Comparison of ENCODE assay signal across 8 cellular contexts in genomic region chr1:212608209-212608955, GRCh38. TPM values are rescaled to one million over a fixed set of nuclear protein-coding genes. Genes with fewer than 3 reads are reported as not detected.
DNase-seq lines count a peak whose midpoint lies in the region; ATAC-seq and TF ChIP-seq lines count a peak whose summit lies in the region.

TSS of gene ATF3 (plus strand) at chr1:212608761. CDS start at chr1:212615022, 6,261 bp downstream.

- no peak within 1 kb of the TSS for H3K27ac ChIP-seq in CD4-positive, alpha-beta T cell (ENCODE audit: low read depth, low read length)
- H3K27ac ChIP-seq in dorsolateral prefrontal cortex = peak within 1 kb of the TSS; percentile 58 to 98 (median 93)

- H3K4me3 ChIP-seq in dorsolateral prefrontal cortex = peak within 1 kb of the TSS; percentile 49 to 90 (median 79)
- H3K4me3 ChIP-seq in lower leg skin (ENCODE audit: low read depth, poor library complexity, severe bottlenecking) = peak within 1 kb of the TSS; percentile 75

- intact Hi-C loops in CD4-positive, alpha-beta T cell (cut with DNase I, micrococcal nuclease) = loop anchor here (5.0 to 10.0 kb wide), 3 partner anchors 41 to 1376 kb away; partner anchors contain the start of gene PROX1 (in 1 of the 2)
- intact Hi-C loops in activated CD4-positive, alpha-beta memory T cell treated with anti-CD3 and anti-CD28 coated beads for 36 hours (cut with micrococcal nuclease) = loop anchor here (1.0 to 10.0 kb wide), 9 partner anchors 12 to 574 kb away; partner anchors contain the start of genes BATF3, DTL, INTS7 and NSL1
- intact Hi-C loops in dorsolateral prefrontal cortex (cut with DNase I) = loop anchor here (1.0 to 5.0 kb wide), 6 partner anchors 41 to 184 kb away; partner anchors contain the start of genes NSL1 (in 1 of the 2) and TATDN3 (in 1 of the 2)
- intact Hi-C loops in lower leg skin (cut with DNase I; ENCODE audit: low total_unique reads) = loop anchor here (5.0 kb wide), 1 partner anchor 46 kb away; no protein-coding TSS in a partner anchor

- H3K9me3 ChIP-seq in CD4-positive, alpha-beta T cell (ENCODE audit: control insufficient read depth, low read length) = no peaks in the 10 kb centered on the region

- DNase-seq in CD4-positive, alpha-beta T cell = peak; percentile 49 to 73 (median 66)
- DNase-seq in NCI-H774 (lab: John Stamatoyannopoulos, UW) (peak; percentile 100), dorsolateral prefrontal cortex (peak; percentile 81 to 100 (median 99)), lower leg skin (ENCODE audit: low spot score in 2 of 2) (peak; percentile 99 to 100)
- DNase-seq in activated CD4-positive, alpha-beta memory T cell treated with anti-CD3 and anti-CD28 coated beads for 36 hours = peak; percentile 97
- peak; percentile 85 to 90 for DNase-seq in stimulated activated CD4-positive, alpha-beta T cell treated with anti-CD3 and anti-CD28 coated beads, Interleukin-4, amount 100 ng/mL, for 4 hours

- H3K27me3 Mint-ChIP-seq in CD4-positive, alpha-beta T cell = peaks cover 86% of the 10 kb centered on the region
- H3K27me3 Mint-ChIP-seq in activated CD4-positive, alpha-beta memory T cell treated with anti-CD3 and anti-CD28 coated beads for 36 hours = peaks cover 36% of the 10 kb centered on the region

- no peaks in the 10 kb centered on the region for H3K9me3 Mint-ChIP-seq in CD4-positive, alpha-beta T cell
- no peaks in the 10 kb centered on the region for H3K9me3 Mint-ChIP-seq in activated CD4-positive, alpha-beta memory T cell treated with anti-CD3 and anti-CD28 coated beads for 36 hours

- H3K27ac Mint-ChIP-seq in CD4-positive, alpha-beta T cell = peak within 1 kb of the TSS; percentile 78
- peak within 1 kb of the TSS; percentile 90 for H3K27ac Mint-ChIP-seq in activated CD4-positive, alpha-beta memory T cell treated with anti-CD3 and anti-CD28 coated beads for 36 hours

- H3K4me1 Mint-ChIP-seq in CD4-positive, alpha-beta T cell (ENCODE audit: low read depth) = peaks cover 36% of the 10 kb centered on the region
- H3K4me1 Mint-ChIP-seq in activated CD4-positive, alpha-beta memory T cell treated with anti-CD3 and anti-CD28 coated beads for 36 hours (ENCODE audit: low read depth) = peaks cover 52% of the 10 kb centered on the region

- peak in 1 of 2 donors; percentile 98 for TF ChIP-seq POLR2A in lower leg skin (IDR thresholded peaks at IDR 0.05)

- CTCF ChIA-PET in CD4-positive, alpha-beta T cell (lab: Charles Lee) = interaction anchor here (0.6 to 1.9 kb wide), 2 partner anchors 50 to 68 kb away, joined by 3 to 7 read pairs; no protein-coding TSS in a partner anchor
- CTCF ChIA-PET in activated CD4-positive, alpha-beta memory T cell treated with anti-CD3 and anti-CD28 coated beads for 36 hours (lab: Charles Lee) = interaction anchor here (0.7 to 3.5 kb wide), 6 partner anchors 10 to 573 kb away, joined by 5 to 21 read pairs (median 7); partner anchors contain the start of genes DTL and INTS7

- peaks cover 59% of the 10 kb centered on the region for H3K27me3 ChIP-seq in CD4-positive, alpha-beta T cell (ENCODE audit: control insufficient read depth, insufficient read depth, low read length)
- peaks cover 0 to 25% (median 0%) of the 10 kb centered on the region in 45 donors for H3K27me3 ChIP-seq in dorsolateral prefrontal cortex

- peak within 1 kb of the TSS; percentile 97 for H3K4me3 Mint-ChIP-seq in CD4-positive, alpha-beta T cell
- peak within 1 kb of the TSS; percentile 91 for H3K4me3 Mint-ChIP-seq in activated CD4-positive, alpha-beta memory T cell treated with anti-CD3 and anti-CD28 coated beads for 36 hours

- ATAC-seq in CD4-positive, alpha-beta T cell (ENCODE audit: poor library complexity) = peak; percentile 69
- peak; percentile 70 for ATAC-seq in GM19438 (IDR thresholded peaks at IDR 0.05; ENCODE audit: low read depth, unreplicated experiment)
- ATAC-seq in HG03571 (IDR thresholded peaks at IDR 0.05; ENCODE audit: unreplicated experiment) = peak; percentile 72

- H3K36me3 Mint-ChIP-seq in CD4-positive, alpha-beta T cell (ENCODE audit: low read depth) = peaks cover 12% of the 10 kb centered on the region
- peaks cover 32% of the 10 kb centered on the region for H3K36me3 Mint-ChIP-seq in activated CD4-positive, alpha-beta memory T cell treated with anti-CD3 and anti-CD28 coated beads for 36 hours

- POLR2A ChIA-PET in CD4-positive, alpha-beta T cell (lab: Charles Lee) = interaction anchor here (1.6 to 2.6 kb wide), 2 partner anchors 12 to 50 kb away, joined by 9 to 15 read pairs; no protein-coding TSS in a partner anchor
- POLR2A ChIA-PET in activated CD4-positive, alpha-beta memory T cell treated with anti-CD3 and anti-CD28 coated beads for 36 hours (lab: Charles Lee) = interaction anchor here (0.6 to 2.1 kb wide), 27 partner anchors 9 to 394 kb away, joined by 3 to 34 read pairs (median 3); partner anchors contain the start of genes BATF3, NENF, NSL1 and TATDN3

- TF ChIP-seq CTCF in CD4-positive, alpha-beta T cell (IDR thresholded peaks at IDR 0.05) = no peak
- TF ChIP-seq CTCF in dorsolateral prefrontal cortex (IDR thresholded peaks at IDR 0.05 in 54 of 56, conservative IDR thresholded peaks at IDR 0.05 in 2 of 56; ENCODE audit: low read depth in 1 of 56, partially characterized antibody in 56 of 56) = peak in 11 of 56 donors; percentile 1 to 27 (median 9)
- no peak for TF ChIP-seq CTCF in lower leg skin (IDR thresholded peaks at IDR 0.05)

- WGBS in lower leg skin, 2 donors = 0 to 2% methylated on average over 21 to 62 of the region's 65 CpGs

RNA-seq across cellular contexts. Expression of gene ATF3, which starts in this region (rescaled TPM):
- total RNA-seq in CD4-positive, alpha-beta T cell = 10 to 100 TPM; 10.4 to 12.7 TPM
- total RNA-seq in activated CD4-positive, alpha-beta memory T cell treated with anti-CD3 and anti-CD28 coated beads for 36 hours = 10 to 100 TPM; 49.7 to 51.5 TPM
- 100 to 1,000 TPM in 1 of 120 experiments, 10 to 100 TPM in 70, 1 to 10 TPM in 49; 2.2 to 116 (median 11.2) TPM for total RNA-seq in dorsolateral prefrontal cortex
- 10 to 100 TPM in 3 of 4 donors, 1 to 10 TPM in 1; 8.2 to 71.6 (median 17.2) TPM for total RNA-seq in lower leg skin
